28 cellular contexts compared by ENCODE assay signal in the genomic region with DNA sequence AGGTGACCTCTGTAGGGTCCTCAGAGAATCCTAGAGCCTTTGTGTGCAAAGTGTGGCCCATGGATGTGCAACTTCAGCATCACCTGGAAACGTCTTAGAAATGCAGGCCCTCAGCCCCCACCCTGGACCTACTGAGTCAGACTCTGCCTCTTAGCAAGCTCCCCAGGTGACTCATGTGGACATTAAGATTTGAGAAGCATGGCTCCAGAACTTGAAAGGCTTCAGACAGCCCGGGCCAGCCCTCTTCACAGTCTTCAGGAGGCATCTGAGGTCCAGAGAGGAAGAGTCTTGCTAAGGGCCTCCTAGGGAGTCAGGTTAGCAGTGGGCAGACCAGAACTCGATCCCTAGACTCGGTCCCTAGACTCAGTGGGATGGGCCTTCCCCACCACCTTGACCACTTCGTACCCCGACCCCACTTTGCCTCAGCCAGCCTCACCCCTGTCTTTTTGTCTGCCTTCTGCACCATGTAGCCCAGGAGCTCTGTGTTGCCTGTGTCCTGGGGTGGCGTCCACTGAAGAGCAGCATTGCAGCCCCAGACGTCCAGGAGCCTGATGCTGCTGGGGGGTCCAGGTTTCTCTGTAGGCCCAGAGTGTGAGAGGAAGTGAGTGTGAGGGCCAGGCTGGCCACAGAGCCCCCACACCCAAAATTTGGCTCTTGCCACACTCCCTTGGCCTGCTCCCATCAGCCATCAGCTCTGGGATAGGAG. TPM values are rescaled to one million over a fixed set of nuclear protein-coding genes. Genes with fewer than 3 reads are reported as not detected.
DNase-seq lines count a peak whose midpoint lies in the region; ATAC-seq and TF ChIP-seq lines count a peak whose summit lies in the region.
"Had no signal": no experiment of that assay in that cellular context is flagged by ENCODE, and none has a peak within 500 bp of the region (broad histone marks: within the 10 kb centered on the region; RNA-seq: fewer than 3 reads in every experiment).

No MANE protein-coding gene starts in this region.

- peaks cover 6% of the 10 kb centered on the region for H3K27me3 Mint-ChIP-seq in activated T-helper 17 cell treated with anti-CD3 and anti-CD28 coated beads, Interleukin-2, amount 50 U/mL, for 72 hours
- peaks cover 15% of the 10 kb centered on the region for H3K27me3 Mint-ChIP-seq in endothelial cell (ENCODE audit: unreplicated experiment)

- H3K4me1 Mint-ChIP-seq in activated T-helper 17 cell treated with anti-CD3 and anti-CD28 coated beads, Interleukin-2, amount 50 U/mL, for 72 hours: no peaks in the 10 kb centered on the region
- peaks cover 2% of the 10 kb centered on the region for H3K4me1 Mint-ChIP-seq in endothelial cell (ENCODE audit: unreplicated experiment)
- H3K4me1 Mint-ChIP-seq: CD4-positive, alpha-beta memory T cell; neural crest cell had no signal

- no peak for ATAC-seq in activated T-helper 17 cell treated with anti-CD3 and anti-CD28 coated beads, Interleukin-2, amount 50 U/mL, for 72 hours (replicated peaks)
- ATAC-seq: activated T-cell treated with anti-CD3 and anti-CD28 coated beads, Interleukin-2, amount 50 U/mL, for 4 hours; sciatic nerve; SK-N-SH treated with all-trans-retinoic acid at 6 μM for 48 hours; stimulated activated naive B cell treated with anti-CD40 and anti-IgM and Interleukin-4, amounts not matched to agents 10 μg/mL and 1 μg/mL and 100 μg/mL, for 72 hours had no signal

- H3K27ac Mint-ChIP-seq in activated T-helper 17 cell treated with anti-CD3 and anti-CD28 coated beads, Interleukin-2, amount 50 U/mL, for 72 hours: no peak overlapping the region
- H3K27ac Mint-ChIP-seq in endothelial cell (ENCODE audit: unreplicated experiment): no peak overlapping the region
- H3K27ac Mint-ChIP-seq: CD4-positive, alpha-beta memory T cell; stimulated activated naive B cell treated with anti-CD40 and anti-IgM and Interleukin-4, amounts not matched to agents 10 μg/mL and 1 μg/mL and 100 μg/mL, for 72 hours had no signal

- TF ChIP-seq CTCF in endothelial cell (IDR thresholded peaks at IDR 0.05; ENCODE audit: unreplicated experiment): no peak

- no peak overlapping the region for H3K4me3 Mint-ChIP-seq in activated T-helper 17 cell treated with anti-CD3 and anti-CD28 coated beads, Interleukin-2, amount 50 U/mL, for 72 hours
- no peak overlapping the region for H3K4me3 Mint-ChIP-seq in endothelial cell (ENCODE audit: unreplicated experiment)
- H3K4me3 Mint-ChIP-seq: activated T-cell treated with anti-CD3 and anti-CD28 coated beads, Interleukin-2, amount 50 U/mL, for 4 hours; CD4-positive, alpha-beta memory T cell; neural crest cell; stimulated activated naive B cell treated with anti-CD40 and anti-IgM and Interleukin-4, amounts not matched to agents 10 μg/mL and 1 μg/mL and 100 μg/mL, for 72 hours had no signal

- no peaks in the 10 kb centered on the region for H3K9me3 Mint-ChIP-seq in activated T-helper 17 cell treated with anti-CD3 and anti-CD28 coated beads, Interleukin-2, amount 50 U/mL, for 72 hours
- no peaks in the 10 kb centered on the region for H3K9me3 Mint-ChIP-seq in endothelial cell (ENCODE audit: unreplicated experiment)
- H3K9me3 Mint-ChIP-seq: activated T-cell treated with anti-CD3 and anti-CD28 coated beads, Interleukin-2, amount 50 U/mL, for 4 hours; CD4-positive, alpha-beta memory T cell; neural crest cell; stimulated activated naive B cell treated with anti-CD40 and anti-IgM and Interleukin-4, amounts not matched to agents 10 μg/mL and 1 μg/mL and 100 μg/mL, for 72 hours had no signal

- no peaks in the 10 kb centered on the region for H3K36me3 Mint-ChIP-seq in activated T-helper 17 cell treated with anti-CD3 and anti-CD28 coated beads, Interleukin-2, amount 50 U/mL, for 72 hours (ENCODE audit: low read depth)
- peaks cover 8% of the 10 kb centered on the region for H3K36me3 Mint-ChIP-seq in endothelial cell (ENCODE audit: low read depth, unreplicated experiment)
- H3K36me3 Mint-ChIP-seq: CD4-positive, alpha-beta memory T cell; stimulated activated naive B cell treated with anti-CD40 and anti-IgM and Interleukin-4, amounts not matched to agents 10 μg/mL and 1 μg/mL and 100 μg/mL, for 72 hours had no signal

- peak; percentile 11 for DNase-seq in activated T-cell treated with anti-CD3 and anti-CD28 coated beads, Interleukin-2, amount 50 U/mL, for 1 hour
- no peak for DNase-seq in activated T-cell treated with anti-CD3 and anti-CD28 coated beads for 4 hours
- DNase-seq in amniotic epithelial cell (ENCODE audit: low read depth): peak; percentile 33
- DNase-seq in myocyte (ENCODE audit: low read depth): peak; percentile 45
- no peak for DNase-seq in NCI-H1092 treated with DMSO at 0.1 percent for 48 hours (lab: John Stamatoyannopoulos, UW)
- DNase-seq in stimulated activated CD4-positive, alpha-beta T cell treated with anti-CD3 and anti-CD28 coated beads, Interleukin-4, amount 100 ng/mL, for 24 hours: no peak
- DNase-seq in endothelial cell (ENCODE audit: low spot score): no peak
- DNase-seq: 8988T; activated CD4-positive, alpha-beta T cell treated with anti-CD3 and anti-CD28 coated beads for 4 hours; activated naive CD4-positive, alpha-beta T cell treated with Interleukin-2 at 50 U/mL for 16 hours; activated T-cell treated with anti-CD3 and anti-CD28 coated beads, Interleukin-2, amount 50 U/mL, for 4 hours; brain microvascular endothelial cell; CD4-positive, alpha-beta memory T cell; islet precursor cell; NCI-H1048; NCI-H2081 treated with DMSO at 0.1 percent for 48 hours; NCI-H345; NCI-H748 treated with DMSO at 0.1 percent for 48 hours; stimulated activated naive B cell treated with anti-CD40 and anti-IgM and Interleukin-4, amounts not matched to agents 10 μg/mL and 1 μg/mL and 100 μg/mL, for 72 hours had no signal

RNA-seq across cellular contexts. Expression of a gene that starts 4.8 kb away (rescaled TPM):
- 1,679 and 2,440 TPM in 2 replicates for total RNA-seq in myocyte
- 817 TPM for polyA plus RNA-seq in myocyte (2012)
- not detected for total RNA-seq in activated T-helper 17 cell treated with anti-CD3 and anti-CD28 coated beads, Interleukin-2, amount 50 U/mL, for 72 hours
- total RNA-seq in endothelial cell (ENCODE audit: unreplicated experiment): not detected
- total RNA-seq: activated T-cell treated with anti-CD3 and anti-CD28 coated beads, Interleukin-2, amount 50 U/mL, for 4 hours; CD4-positive, alpha-beta memory T cell; chondrocyte; lower leg skin; mononuclear cell; neural crest cell; sciatic nerve; T-helper 2 cell treated with Interferon-gamma antibody and Interleukin-4, amounts not matched to agents 100 ng/mL and 5 ng/mL, for 36 hours; ureter had no signal
- polyA plus RNA-seq: CD4-positive, alpha-beta memory T cell had no signal

RNA-seq across cellular contexts. Expression of a gene that starts 15.7 kb away (rescaled TPM):
- 0.37 and 1.2 TPM in 2 replicates for total RNA-seq in myocyte
- polyA plus RNA-seq in myocyte (2012): 9.1 TPM
- not detected for total RNA-seq in activated T-helper 17 cell treated with anti-CD3 and anti-CD28 coated beads, Interleukin-2, amount 50 U/mL, for 72 hours
- total RNA-seq in endothelial cell (ENCODE audit: unreplicated experiment): 0.21 TPM
- total RNA-seq: activated T-cell treated with anti-CD3 and anti-CD28 coated beads, Interleukin-2, amount 50 U/mL, for 4 hours; chondrocyte; neural crest cell; T-helper 2 cell treated with Interferon-gamma antibody and Interleukin-4, amounts not matched to agents 100 ng/mL and 5 ng/mL, for 36 hours had no signal
- polyA plus RNA-seq: CD4-positive, alpha-beta memory T cell had no signal

RNA-seq across cellular contexts. Expression of a gene that starts 43.3 kb away (rescaled TPM):
- total RNA-seq in myocyte: 27.4 and 42.0 TPM in 2 replicates
- polyA plus RNA-seq in myocyte (2012): 75.1 TPM
- not detected for total RNA-seq in activated T-helper 17 cell treated with anti-CD3 and anti-CD28 coated beads, Interleukin-2, amount 50 U/mL, for 72 hours
- 16.3 TPM for total RNA-seq in endothelial cell (ENCODE audit: unreplicated experiment)
- total RNA-seq: CD4-positive, alpha-beta memory T cell; mononuclear cell; T-helper 2 cell treated with Interferon-gamma antibody and Interleukin-4, amounts not matched to agents 100 ng/mL and 5 ng/mL, for 36 hours had no signal

RNA-seq across cellular contexts. Expression of a gene that starts 58.7 kb away (rescaled TPM):
- total RNA-seq in myocyte (5.0 and 7.7 TPM in 2 replicates), endothelial cell (ENCODE audit: unreplicated experiment) (not detected)
- 4.5 TPM for polyA plus RNA-seq in myocyte (2012)
- 1 to 10 TPM; 2.8 to 6.7 TPM for total RNA-seq in activated T-helper 17 cell treated with anti-CD3 and anti-CD28 coated beads, Interleukin-2, amount 50 U/mL, for 72 hours
- total RNA-seq: chondrocyte, neural crest cell had no signal
- polyA plus RNA-seq: CD4-positive, alpha-beta memory T cell had no signal

Comparison
In these comparisons a context has a peak if more than half of its experiments do, and no peak if none do; other contexts are left out.
1. DNase-seq: peak in activated T-cell treated with anti-CD3 and anti-CD28 coated beads, Interleukin-2, amount 50 U/mL, for 1 hour (single experiment), amniotic epithelial cell (single experiment) and myocyte (single experiment); none in activated T-cell treated with anti-CD3 and anti-CD28 coated beads for 4 hours (single experiment), NCI-H1092 treated with DMSO at 0.1 percent for 48 hours (single experiment), stimulated activated CD4-positive, alpha-beta T cell treated with anti-CD3 and anti-CD28 coated beads, Interleukin-4, amount 100 ng/mL, for 24 hours (single experiment) and endothelial cell (single experiment).
2. RNA of a gene that starts 4.8 kb away (total RNA-seq): 1,679 to 2,440 TPM in myocyte; not detected in endothelial cell (single experiment) and not detected in activated T-helper 17 cell treated with anti-CD3 and anti-CD28 coated beads, Interleukin-2, amount 50 U/mL, for 72 hours; every median in the first group is over 1,000 times any median in the second.
3. RNA of a gene that starts 43.3 kb away (total RNA-seq): 27.4 to 42.0 TPM in myocyte and 16.3 TPM in endothelial cell (single experiment); not detected in activated T-helper 17 cell treated with anti-CD3 and anti-CD28 coated beads, Interleukin-2, amount 50 U/mL, for 72 hours; every median in the first group is over 10 times any median in the second.